In the genomic region with DNA sequence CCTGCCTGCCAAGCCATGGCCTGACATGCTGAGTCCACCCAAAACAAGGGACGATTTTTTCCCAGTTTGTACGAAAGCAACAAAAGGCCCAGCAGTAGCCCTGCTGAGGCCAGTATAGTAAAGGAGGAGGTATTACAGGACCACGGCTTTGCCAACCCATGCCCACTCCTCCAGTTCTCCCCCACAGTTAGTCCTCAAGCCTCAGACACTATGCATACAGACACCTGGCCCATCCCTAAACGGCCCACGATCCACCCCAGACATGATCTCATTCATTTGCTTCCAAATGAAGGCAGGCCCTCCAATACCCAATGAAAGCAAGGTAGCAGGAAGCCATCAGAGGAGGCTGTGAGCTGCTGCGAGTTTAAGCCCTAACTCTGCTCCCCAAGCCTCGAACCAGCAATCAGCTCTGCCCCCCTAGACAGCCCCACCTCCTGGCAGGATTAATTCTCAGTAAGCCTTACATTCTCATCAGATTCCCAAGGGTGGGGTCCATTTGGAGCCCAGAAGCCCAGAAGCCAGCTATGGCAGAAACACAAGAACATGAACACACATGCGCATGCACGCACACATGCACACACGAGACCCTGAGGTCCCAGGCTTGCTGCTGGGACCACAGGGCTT, we compare ENCODE assay signal across 19 cellular contexts. TPM values are rescaled to one million over a fixed set of nuclear protein-coding genes. Genes with fewer than 3 reads are reported as not detected.
DNase-seq lines count a peak whose midpoint lies in the region; ATAC-seq, FAIRE-seq and TF ChIP-seq lines count a peak whose summit lies in the region.
"Had no signal": no experiment of that assay in that cellular context is flagged by ENCODE, and none has a peak within 500 bp of the region (broad histone marks: within the 10 kb centered on the region; RNA-seq: fewer than 3 reads in every experiment).

No MANE protein-coding gene starts in this region.

- TF ChIP-seq RAD21 in HepG2 (CRISPR knock-in tag; IDR thresholded peaks at IDR 0.05) (no peak), neural cell (conservative IDR thresholded peaks at IDR 0.05) (no peak)

- H3K27ac ChIP-seq in HepG2 (ENCODE audit: extremely low read length, insufficient read depth, low read length) (no peak overlapping the region), right lobe of liver (no peak overlapping the region), neural cell (ENCODE audit: low read length) (no peak overlapping the region)
- H3K27ac ChIP-seq: SJSA1 had no signal

- FAIRE-seq in HepG2 (lab: Jason Lieb, UNC) = no peak
- FAIRE-seq in RCC 7860 (lab: Jason Lieb, UNC) = no peak
- FAIRE-seq: frontal cortex had no signal

- no peaks in the 10 kb centered on the region for H3F3A ChIP-seq in neural cell (ENCODE audit: insufficient read depth, low read length, poor library complexity, severe bottlenecking)

- no peak overlapping the region for H3K9ac ChIP-seq in HepG2 (ENCODE audit: insufficient read depth, low read depth, low read length)
- H3K9ac ChIP-seq in neural cell (ENCODE audit: low read length) = no peak overlapping the region

- H3K4me1 ChIP-seq in HepG2 (ENCODE audit: insufficient read depth, low read length) (peaks cover 43% of the 10 kb centered on the region), right lobe of liver (peaks cover 0 to 7% (median 0%) of the 10 kb centered on the region in 4 donors)

- 69% methylated on average over 10 of the region's 10 CpGs for WGBS in HepG2 (ENCODE audit: low lambda C conversion rate)
- 75% methylated on average over 4 of the region's 10 CpGs for WGBS in right lobe of liver (ENCODE audit: insufficient coverage, low coverage, low lambda C conversion rate, missing lambda C conversion rate)

- no peak for TF ChIP-seq POLR2A in HepG2 (IDR thresholded peaks at IDR 0.05; ENCODE audit: insufficient read depth in 1 of 2, low read depth in 2 of 2, low read length in 2 of 2)
- TF ChIP-seq POLR2A in right lobe of liver (IDR thresholded peaks at IDR 0.05) = no peak

- H2AFZ ChIP-seq in HepG2 (ENCODE audit: low read length) (no peak overlapping the region), neural cell (ENCODE audit: low read depth, low read length) (no peak overlapping the region)

- TF ChIP-seq EP300 in HepG2 (IDR thresholded peaks at IDR 0.05; ENCODE audit: low read depth in 2 of 2, low read length in 2 of 2) (no peak), HepG2 (CRISPR knock-in tag; IDR thresholded peaks at IDR 0.05; ENCODE audit: borderline replicate concordance) (no peak), neural cell (conservative IDR thresholded peaks at IDR 0.05; ENCODE audit: poor library complexity, severe bottlenecking) (no peak)

- H3K36me3 ChIP-seq in HepG2 (replicated peaks in 1 of 2; ENCODE audit: control insufficient read depth in 1 of 2, insufficient read depth in 2 of 2, low read length in 2 of 2) (no peaks in the 10 kb centered on the region; a peak in 2 of 5 replicates), right lobe of liver (no peaks in the 10 kb centered on the region), neural cell (ENCODE audit: insufficient read depth, low read length) (no peaks in the 10 kb centered on the region)

- H3K79me2 ChIP-seq in HepG2 (ENCODE audit: insufficient read depth, low read length) (peaks cover 3% of the 10 kb centered on the region), neural cell (replicated peaks; ENCODE audit: insufficient read depth, low read length) (peaks cover 57% of the 10 kb centered on the region)

- no peaks in the 10 kb centered on the region for H3K9me2 ChIP-seq in neural cell (ENCODE audit: insufficient read depth, low read length)

- CTCF ChIA-PET in HepG2 (lab: Yijun Ruan, JAX; ENCODE audit: low intra/inter-chr PET ratio, low total read pairs) = interaction anchor here (0.8 kb wide), 1 partner anchor 36 kb away, joined by 3 read pairs; no protein-coding TSS in a partner anchor

- POLR2A ChIA-PET in HepG2 (lab: Yijun Ruan, JAX) = interaction anchor here (1.7 kb wide), 1 partner anchor 10 kb away, joined by 7 read pairs; no protein-coding TSS in a partner anchor

- in situ Hi-C loops in HepG2 (cut with HindIII; ENCODE audit: extremely low pct_ligation_motif_present, low pct_unique_long_range_greater_than_20kb) = no loop called here

- H3K27me3 ChIP-seq in HepG2 (ENCODE audit: control insufficient read depth in 1 of 2, insufficient read depth in 2 of 2, low read length in 2 of 2) (peaks cover 2 to 11% of the 10 kb centered on the region in 2 experiments; a peak in 2 of 5 replicates), right lobe of liver (no peaks in the 10 kb centered on the region), neural cell (ENCODE audit: insufficient read depth, low read depth, low read length) (no peaks in the 10 kb centered on the region)
- H3K27me3 ChIP-seq: SJSA1 had no signal

- ATAC-seq in HepG2 (no peak), right lobe of liver (no peak), HG03135 (IDR thresholded peaks at IDR 0.05; ENCODE audit: unreplicated experiment) (no peak)
- ATAC-seq: stimulated activated naive CD8-positive, alpha-beta T cell treated with anti-CD3 and anti-CD28 coated beads, Interleukin-15, amount 100 ng/mL, for 72 hours had no signal

- DNase-seq in HepG2 (ENCODE audit: low spot score) (no peak), right lobe of liver (no peak), choroid plexus epithelial cell (ENCODE audit: low read depth) (no peak), RCC 7860 (ENCODE audit: low spot score) (no peak), NCI-H345 (lab: John Stamatoyannopoulos, UW) (no peak)
- DNase-seq in activated naive CD4-positive, alpha-beta T cell (lab: John Stamatoyannopoulos, UW) = no peak
- DNase-seq: activated CD4-positive, CD25-positive, alpha-beta regulatory T cell treated with anti-CD3 and anti-CD28 coated beads, Interleukin-2, amount 50 U/mL, for 72 hours; activated gamma-delta T cell treated with Interleukin-2 at 50 U/mL for 16 hours; aorta; NCI-H2081; NCI-H526; stimulated activated naive CD8-positive, alpha-beta T cell treated with anti-CD3 and anti-CD28 coated beads, Interleukin-15, amount 100 ng/mL, for 72 hours; T-helper 9 cell had no signal

- TF ChIP-seq CTCF in HepG2 (CRISPR knock-in tag; IDR thresholded peaks at IDR 0.05) (no peak), right lobe of liver (IDR thresholded peaks at IDR 0.05) (no peak), choroid plexus epithelial cell (conservative IDR thresholded peaks at IDR 0.05; ENCODE audit: low read depth, low read length) (peak; percentile 9), neural cell (IDR thresholded peaks at IDR 0.05; ENCODE audit: poor library complexity, severe bottlenecking) (no peak)

- H3K9me3 ChIP-seq in HepG2 (ENCODE audit: low read length) (no peaks in the 10 kb centered on the region), right lobe of liver (no peaks in the 10 kb centered on the region), neural cell (ENCODE audit: low read length) (no peaks in the 10 kb centered on the region)
- H3K9me3 ChIP-seq: SJSA1 had no signal

- H3K4me3 ChIP-seq in HepG2 (replicated peaks in 1 of 3; ENCODE audit: insufficient read depth in 1 of 3, low read depth in 2 of 3, low read length in 3 of 3) = no peak overlapping the region
- H3K4me3 ChIP-seq in right lobe of liver = no peak overlapping the region
- no peak overlapping the region for H3K4me3 ChIP-seq in choroid plexus epithelial cell (ENCODE audit: low read depth, low read length)
- peak overlapping the region; percentile 10 for H3K4me3 ChIP-seq in neural cell (ENCODE audit: low read length)
- H3K4me3 ChIP-seq: lung, SJSA1 had no signal

- BruUV-seq in HepG2 (replicated peaks; lab: Mats Ljungman, UMichigan) = no TSS peak

- intact Hi-C loops in HepG2 (cut with micrococcal nuclease; ENCODE audit: unreplicated experiment) = no loop called here
- intact Hi-C loops in right lobe of liver (cut with DNase I) = no loop called here

- H4K20me1 ChIP-seq in HepG2 (ENCODE audit: insufficient read depth, low read length) = peaks cover 37% of the 10 kb centered on the region; the same call in 1 of the 2 replicates
- H4K20me1 ChIP-seq in neural cell (ENCODE audit: insufficient read depth) = peaks cover 11% of the 10 kb centered on the region

- H3K4me2 ChIP-seq in HepG2 (ENCODE audit: low read depth, low read length) = no peak overlapping the region
- no peak overlapping the region for H3K4me2 ChIP-seq in neural cell (ENCODE audit: low read length)

RNA-seq across cellular contexts. Expression of gene HDAC5, which starts 4.9 kb away (rescaled TPM):
- 34.0 and 46.4 TPM in 2 replicates for total RNA-seq in HepG2 (2016; rRNA removed; fragmentation: Illumina TruSeq; extraction: Trizol)
- 9.5 and 10.8 TPM in 2 replicates for total RNA-seq in HepG2 (2016; cell fraction: cytosol; rRNA removed; fragmentation: Illumina TruSeq; extraction: Trizol; ENCODE audit: low read depth)
- 32.6 and 44.0 TPM in 2 replicates for total RNA-seq in HepG2 (2016; cell fraction: insoluble cytoplasmic fraction; rRNA removed; fragmentation: Illumina TruSeq; extraction: Trizol)
- 18.6 and 21.1 TPM in 2 replicates for total RNA-seq in HepG2 (2016; cell fraction: membrane; rRNA removed; fragmentation: Illumina TruSeq; extraction: Trizol)
- total RNA-seq in HepG2 (2016; cell fraction: nucleus; rRNA removed; fragmentation: Illumina TruSeq; extraction: Trizol) = 37.8 and 39.5 TPM in 2 replicates
- polyA plus RNA-seq in HepG2 (2011; rRNA removed) = 85.4 and 140 TPM in 2 replicates
- polyA plus RNA-seq in HepG2 (2011; cell fraction: cytosol; rRNA removed) = 66.8 and 91.0 TPM in 2 replicates
- 179 and 189 TPM in 2 replicates for polyA plus RNA-seq in HepG2 (2011; cell fraction: nucleus; rRNA removed)
- polyA plus RNA-seq in HepG2 (2012) = 88.1 and 102 TPM in 2 replicates
- polyA plus RNA-seq in HepG2 (2016; cell fraction: cytosol; fragmentation: Illumina TruSeq; extraction: Trizol; ENCODE audit: low read depth) = 3.3 and 3.4 TPM in 2 replicates
- polyA plus RNA-seq in HepG2 (2016; cell fraction: insoluble cytoplasmic fraction; fragmentation: Illumina TruSeq; extraction: Trizol; ENCODE audit: low read depth) = 24.1 and 29.9 TPM in 2 replicates
- 9.7 and 10.3 TPM in 2 replicates for polyA plus RNA-seq in HepG2 (2016; cell fraction: membrane; fragmentation: Illumina TruSeq; extraction: Trizol; ENCODE audit: low read depth)
- 56.7 and 66.5 TPM in 2 replicates for polyA plus RNA-seq in HepG2 (2016; cell fraction: nucleus; fragmentation: Illumina TruSeq; extraction: Trizol; ENCODE audit: insufficient read depth, low read depth)
- 59.4 and 315 TPM in 2 replicates for polyA minus RNA-seq in HepG2 (2011; rRNA and poly(A)+ RNA removed; ENCODE audit: low replicate concordance)
- polyA minus RNA-seq in HepG2 (2011; cell fraction: cytosol; rRNA and poly(A)+ RNA removed) = 82.1 and 94.7 TPM in 2 replicates
- polyA minus RNA-seq in HepG2 (2011; cell fraction: nucleus; rRNA and poly(A)+ RNA removed) = 68.9 and 78.6 TPM in 2 replicates
- 10 to 100 TPM; 12.0 to 26.4 (median 15.5) TPM for total RNA-seq in right lobe of liver
- polyA plus RNA-seq in neural cell = 93.0 and 97.8 TPM in 2 replicates
- polyA minus RNA-seq in neural cell = 90.8 and 111 TPM in 2 replicates

RNA-seq across cellular contexts. Expression of gene HROB, which starts 23.2 kb away (rescaled TPM):
- total RNA-seq in HepG2 (2016; rRNA removed; fragmentation: Illumina TruSeq; extraction: Trizol) (6.7 and 7.1 TPM in 2 replicates), right lobe of liver (1 to 10 TPM in 1 of 6 experiments, under 1 TPM in 5; 0.20 to 1.1 (median 0.40) TPM)
- 5.6 and 7.4 TPM in 2 replicates for total RNA-seq in HepG2 (2016; cell fraction: cytosol; rRNA removed; fragmentation: Illumina TruSeq; extraction: Trizol; ENCODE audit: low read depth)
- total RNA-seq in HepG2 (2016; cell fraction: insoluble cytoplasmic fraction; rRNA removed; fragmentation: Illumina TruSeq; extraction: Trizol) = 5.5 and 5.6 TPM in 2 replicates
- 5.5 and 5.6 TPM in 2 replicates for total RNA-seq in HepG2 (2016; cell fraction: membrane; rRNA removed; fragmentation: Illumina TruSeq; extraction: Trizol)
- total RNA-seq in HepG2 (2016; cell fraction: nucleus; rRNA removed; fragmentation: Illumina TruSeq; extraction: Trizol) = 5.1 and 5.5 TPM in 2 replicates
- polyA plus RNA-seq in HepG2 (2011; rRNA removed) (5.0 and 6.1 TPM in 2 replicates), neural cell (1.3 TPM in 2 replicates)
- 3.3 and 4.0 TPM in 2 replicates for polyA plus RNA-seq in HepG2 (2011; cell fraction: cytosol; rRNA removed)
- 7.3 and 8.7 TPM in 2 replicates for polyA plus RNA-seq in HepG2 (2011; cell fraction: nucleus; rRNA removed)
- 2.5 and 4.8 TPM in 2 replicates for polyA plus RNA-seq in HepG2 (2012)
- polyA plus RNA-seq in HepG2 (2016; cell fraction: cytosol; fragmentation: Illumina TruSeq; extraction: Trizol; ENCODE audit: low read depth) = 1.4 and 1.5 TPM in 2 replicates
- polyA plus RNA-seq in HepG2 (2016; cell fraction: insoluble cytoplasmic fraction; fragmentation: Illumina TruSeq; extraction: Trizol; ENCODE audit: low read depth) = 6.2 and 7.5 TPM in 2 replicates
- 2.2 and 3.0 TPM in 2 replicates for polyA plus RNA-seq in HepG2 (2016; cell fraction: membrane; fragmentation: Illumina TruSeq; extraction: Trizol; ENCODE audit: low read depth)
- 14.2 and 16.9 TPM in 2 replicates for polyA plus RNA-seq in HepG2 (2016; cell fraction: nucleus; fragmentation: Illumina TruSeq; extraction: Trizol; ENCODE audit: insufficient read depth, low read depth)
- 11.6 and 25.6 TPM in 2 replicates for polyA minus RNA-seq in HepG2 (2011; rRNA and poly(A)+ RNA removed; ENCODE audit: low replicate concordance)
- 2.7 and 4.6 TPM in 2 replicates for polyA minus RNA-seq in HepG2 (2011; cell fraction: cytosol; rRNA and poly(A)+ RNA removed)
- polyA minus RNA-seq in HepG2 (2011; cell fraction: nucleus; rRNA and poly(A)+ RNA removed) = 3.9 and 4.5 TPM in 2 replicates
- polyA minus RNA-seq in neural cell = 1.5 and 1.7 TPM in 2 replicates

RNA-seq across cellular contexts. Expression of gene G6PC3, which starts 48.0 kb away (rescaled TPM):
- total RNA-seq in HepG2 (2016; rRNA removed; fragmentation: Illumina TruSeq; extraction: Trizol) (18.8 and 38.5 TPM in 2 replicates), right lobe of liver (10 to 100 TPM in 2 of 6 experiments, 1 to 10 TPM in 4; 5.9 to 24.2 (median 9.9) TPM)
- 8.6 and 14.9 TPM in 2 replicates for total RNA-seq in HepG2 (2016; cell fraction: cytosol; rRNA removed; fragmentation: Illumina TruSeq; extraction: Trizol; ENCODE audit: low read depth)
- total RNA-seq in HepG2 (2016; cell fraction: insoluble cytoplasmic fraction; rRNA removed; fragmentation: Illumina TruSeq; extraction: Trizol) = 17.5 and 37.8 TPM in 2 replicates
- 16.0 and 22.0 TPM in 2 replicates for total RNA-seq in HepG2 (2016; cell fraction: membrane; rRNA removed; fragmentation: Illumina TruSeq; extraction: Trizol)
- total RNA-seq in HepG2 (2016; cell fraction: nucleus; rRNA removed; fragmentation: Illumina TruSeq; extraction: Trizol) = 40.7 and 44.5 TPM in 2 replicates
- polyA plus RNA-seq in HepG2 (2011; rRNA removed) (75.8 and 76.1 TPM in 2 replicates), neural cell (10.8 and 16.7 TPM in 2 replicates)
- polyA plus RNA-seq in HepG2 (2011; cell fraction: cytosol; rRNA removed) = 79.2 and 116 TPM in 2 replicates
- 46.2 and 49.1 TPM in 2 replicates for polyA plus RNA-seq in HepG2 (2011; cell fraction: nucleus; rRNA removed)
- polyA plus RNA-seq in HepG2 (2012) = 40.3 and 62.7 TPM in 2 replicates
- 24.5 and 33.4 TPM in 2 replicates for polyA plus RNA-seq in HepG2 (2016; cell fraction: cytosol; fragmentation: Illumina TruSeq; extraction: Trizol; ENCODE audit: low read depth)
- polyA plus RNA-seq in HepG2 (2016; cell fraction: insoluble cytoplasmic fraction; fragmentation: Illumina TruSeq; extraction: Trizol; ENCODE audit: low read depth) = 41.7 and 46.0 TPM in 2 replicates
- polyA plus RNA-seq in HepG2 (2016; cell fraction: membrane; fragmentation: Illumina TruSeq; extraction: Trizol; ENCODE audit: low read depth) = 39.8 and 42.2 TPM in 2 replicates
- 126 and 134 TPM in 2 replicates for polyA plus RNA-seq in HepG2 (2016; cell fraction: nucleus; fragmentation: Illumina TruSeq; extraction: Trizol; ENCODE audit: insufficient read depth, low read depth)
- 232 and 267 TPM in 2 replicates for polyA minus RNA-seq in HepG2 (2011; rRNA and poly(A)+ RNA removed; ENCODE audit: low replicate concordance)
- polyA minus RNA-seq in HepG2 (2011; cell fraction: cytosol; rRNA and poly(A)+ RNA removed) = 41.8 and 52.8 TPM in 2 replicates
- polyA minus RNA-seq in HepG2 (2011; cell fraction: nucleus; rRNA and poly(A)+ RNA removed) = 25.0 and 33.2 TPM in 2 replicates
- 19.3 and 22.2 TPM in 2 replicates for polyA minus RNA-seq in neural cell

RNA-seq across cellular contexts. Expression of gene ASB16, which starts 52.0 kb away (rescaled TPM):
- total RNA-seq in HepG2 (2016; rRNA removed; fragmentation: Illumina TruSeq; extraction: Trizol) = 0.07 TPM in 1 of 2 replicates, not detected in the other
- total RNA-seq in HepG2 (2016; cell fraction: cytosol; rRNA removed; fragmentation: Illumina TruSeq; extraction: Trizol; ENCODE audit: low read depth) = not detected in 2 replicates
- not detected in 2 replicates for total RNA-seq in HepG2 (2016; cell fraction: insoluble cytoplasmic fraction; rRNA removed; fragmentation: Illumina TruSeq; extraction: Trizol)
- total RNA-seq in HepG2 (2016; cell fraction: membrane; rRNA removed; fragmentation: Illumina TruSeq; extraction: Trizol) = not detected in 2 replicates
- not detected in 2 replicates for total RNA-seq in HepG2 (2016; cell fraction: nucleus; rRNA removed; fragmentation: Illumina TruSeq; extraction: Trizol)
- 0.05 TPM in 1 of 2 replicates, not detected in the other for polyA plus RNA-seq in HepG2 (2011; rRNA removed)
- 0.04 and 0.10 TPM in 2 replicates for polyA plus RNA-seq in HepG2 (2011; cell fraction: cytosol; rRNA removed)
- 0.45 and 0.47 TPM in 2 replicates for polyA plus RNA-seq in HepG2 (2011; cell fraction: nucleus; rRNA removed)
- 0.47 and 0.64 TPM in 2 replicates for polyA plus RNA-seq in HepG2 (2012)
- polyA plus RNA-seq in HepG2 (2016; cell fraction: cytosol; fragmentation: Illumina TruSeq; extraction: Trizol; ENCODE audit: low read depth) = not detected in 2 replicates
- polyA plus RNA-seq in HepG2 (2016; cell fraction: insoluble cytoplasmic fraction; fragmentation: Illumina TruSeq; extraction: Trizol; ENCODE audit: low read depth) = not detected in 2 replicates
- not detected in 2 replicates for polyA plus RNA-seq in HepG2 (2016; cell fraction: membrane; fragmentation: Illumina TruSeq; extraction: Trizol; ENCODE audit: low read depth)
- not detected in 2 replicates for polyA plus RNA-seq in HepG2 (2016; cell fraction: nucleus; fragmentation: Illumina TruSeq; extraction: Trizol; ENCODE audit: insufficient read depth, low read depth)
- polyA minus RNA-seq in HepG2 (2011; rRNA and poly(A)+ RNA removed; ENCODE audit: low replicate concordance) = 0.09 and 0.40 TPM in 2 replicates
- not detected in 2 replicates for polyA minus RNA-seq in HepG2 (2011; cell fraction: cytosol; rRNA and poly(A)+ RNA removed)
- polyA minus RNA-seq in HepG2 (2011; cell fraction: nucleus; rRNA and poly(A)+ RNA removed) = not detected in 2 replicates
- 1 to 10 TPM in 1 of 6 experiments, not detected in 5; 1.5 TPM for total RNA-seq in right lobe of liver
- polyA plus RNA-seq in neural cell = not detected in 2 replicates
- not detected in 2 replicates for polyA minus RNA-seq in neural cell
- total RNA-seq: frontal cortex, pulmonary artery endothelial cell, SJSA1 had no signal

RNA-seq across cellular contexts. Expression of gene LSM12, which starts 52.1 kb away (rescaled TPM):
- total RNA-seq in HepG2 (2016; rRNA removed; fragmentation: Illumina TruSeq; extraction: Trizol) = 52.8 and 58.4 TPM in 2 replicates
- 33.1 and 35.6 TPM in 2 replicates for total RNA-seq in HepG2 (2016; cell fraction: cytosol; rRNA removed; fragmentation: Illumina TruSeq; extraction: Trizol; ENCODE audit: low read depth)
- total RNA-seq in HepG2 (2016; cell fraction: insoluble cytoplasmic fraction; rRNA removed; fragmentation: Illumina TruSeq; extraction: Trizol) = 54.1 and 58.0 TPM in 2 replicates
- 83.5 and 84.1 TPM in 2 replicates for total RNA-seq in HepG2 (2016; cell fraction: membrane; rRNA removed; fragmentation: Illumina TruSeq; extraction: Trizol)
- total RNA-seq in HepG2 (2016; cell fraction: nucleus; rRNA removed; fragmentation: Illumina TruSeq; extraction: Trizol) = 32.8 and 34.5 TPM in 2 replicates
- polyA plus RNA-seq in HepG2 (2011; rRNA removed) = 43.3 and 55.7 TPM in 2 replicates
- polyA plus RNA-seq in HepG2 (2011; cell fraction: cytosol; rRNA removed) = 39.5 and 49.1 TPM in 2 replicates
- 23.0 and 23.8 TPM in 2 replicates for polyA plus RNA-seq in HepG2 (2011; cell fraction: nucleus; rRNA removed)
- 41.3 and 43.4 TPM in 2 replicates for polyA plus RNA-seq in HepG2 (2012)
- polyA plus RNA-seq in HepG2 (2016; cell fraction: cytosol; fragmentation: Illumina TruSeq; extraction: Trizol; ENCODE audit: low read depth) = 42.1 and 49.1 TPM in 2 replicates
- polyA plus RNA-seq in HepG2 (2016; cell fraction: insoluble cytoplasmic fraction; fragmentation: Illumina TruSeq; extraction: Trizol; ENCODE audit: low read depth) = 92.1 and 94.1 TPM in 2 replicates
- polyA plus RNA-seq in HepG2 (2016; cell fraction: membrane; fragmentation: Illumina TruSeq; extraction: Trizol; ENCODE audit: low read depth) = 93.0 and 95.9 TPM in 2 replicates
- polyA plus RNA-seq in HepG2 (2016; cell fraction: nucleus; fragmentation: Illumina TruSeq; extraction: Trizol; ENCODE audit: insufficient read depth, low read depth) = 65.1 and 74.2 TPM in 2 replicates
- polyA minus RNA-seq in HepG2 (2011; rRNA and poly(A)+ RNA removed; ENCODE audit: low replicate concordance) = 62.0 and 88.5 TPM in 2 replicates
- polyA minus RNA-seq in HepG2 (2011; cell fraction: cytosol; rRNA and poly(A)+ RNA removed) = 34.6 and 39.9 TPM in 2 replicates
- polyA minus RNA-seq in HepG2 (2011; cell fraction: nucleus; rRNA and poly(A)+ RNA removed) = 40.4 and 42.5 TPM in 2 replicates
- total RNA-seq in right lobe of liver = 10 to 100 TPM; 24.2 to 30.6 (median 29.4) TPM
- 9.6 and 12.0 TPM in 2 replicates for polyA plus RNA-seq in neural cell
- 25.2 and 26.8 TPM in 2 replicates for polyA minus RNA-seq in neural cell
